Comparison of ENCODE assay signal across 1 cellular context in genomic region chr15:87877114-87877810, GRCh38.
TF ChIP-seq lines count a peak whose summit lies in the region.

No MANE protein-coding gene starts in this region.

TF ChIP-seq in K562, 482 proteins besides CTCF, POLR2A, EP300 and RAD21 (continued from another document):
- TF ChIP-seq, protein P1, sequence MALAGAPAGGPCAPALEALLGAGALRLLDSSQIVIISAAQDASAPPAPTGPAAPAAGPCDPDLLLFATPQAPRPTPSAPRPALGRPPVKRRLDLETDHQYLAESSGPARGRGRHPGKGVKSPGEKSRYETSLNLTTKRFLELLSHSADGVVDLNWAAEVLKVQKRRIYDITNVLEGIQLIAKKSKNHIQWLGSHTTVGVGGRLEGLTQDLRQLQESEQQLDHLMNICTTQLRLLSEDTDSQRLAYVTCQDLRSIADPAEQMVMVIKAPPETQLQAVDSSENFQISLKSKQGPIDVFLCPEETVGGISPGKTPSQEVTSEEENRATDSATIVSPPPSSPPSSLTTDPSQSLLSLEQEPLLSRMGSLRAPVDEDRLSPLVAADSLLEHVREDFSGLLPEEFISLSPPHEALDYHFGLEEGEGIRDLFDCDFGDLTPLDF (CRISPR knock-in tag; IDR thresholded peaks at IDR 0.05), result no peak
